ENCODE assay signal across 1 cellular context in the genomic region with DNA sequence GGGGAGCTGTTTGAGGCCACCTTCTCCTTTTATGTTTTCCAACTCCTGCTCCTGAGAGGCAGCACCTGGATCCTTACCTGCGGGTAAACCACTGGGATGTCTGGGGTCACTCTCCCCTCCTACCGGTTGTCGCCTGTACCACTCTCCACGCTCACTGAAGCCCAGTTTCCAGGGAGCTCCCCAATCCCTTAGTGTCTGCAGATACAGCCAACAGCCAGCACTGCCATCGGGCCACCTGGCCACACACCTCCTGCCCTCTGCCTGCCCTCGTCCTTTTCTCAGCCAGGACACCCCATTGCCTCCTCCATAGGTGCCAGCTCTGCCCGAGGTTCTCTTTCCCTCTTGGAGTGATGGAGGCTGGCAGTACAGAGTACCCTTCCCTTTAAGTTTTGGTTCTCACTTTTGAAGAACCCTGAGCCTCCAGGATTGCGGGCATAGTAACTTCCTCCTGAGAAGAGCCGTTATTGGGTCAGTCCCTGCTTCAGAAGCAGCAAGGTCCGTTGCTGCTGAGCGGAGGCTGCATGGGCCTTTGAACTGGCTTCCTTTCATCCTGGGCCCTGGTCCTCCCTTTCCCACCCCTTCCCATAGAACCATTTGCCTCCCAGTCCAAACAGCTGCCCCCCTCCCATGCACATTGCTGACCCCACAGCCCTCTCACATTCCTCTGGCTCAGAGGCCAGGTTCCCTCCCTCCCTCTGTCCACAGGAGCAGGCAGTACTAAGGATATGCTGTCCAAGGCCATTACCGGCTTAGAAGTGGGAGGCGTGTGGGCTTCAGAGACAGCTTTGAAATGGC.
A peak's percentile ranks its signal among the peaks of the same experiment; 100 is the strongest.
TF ChIP-seq lines count a peak whose summit lies in the region.

No MANE protein-coding gene starts in this region.

TF ChIP-seq in HepG2, 621 proteins besides CTCF, POLR2A, EP300 and RAD21 (continued from another document and continues in another):
- TF ChIP-seq, protein P1, sequence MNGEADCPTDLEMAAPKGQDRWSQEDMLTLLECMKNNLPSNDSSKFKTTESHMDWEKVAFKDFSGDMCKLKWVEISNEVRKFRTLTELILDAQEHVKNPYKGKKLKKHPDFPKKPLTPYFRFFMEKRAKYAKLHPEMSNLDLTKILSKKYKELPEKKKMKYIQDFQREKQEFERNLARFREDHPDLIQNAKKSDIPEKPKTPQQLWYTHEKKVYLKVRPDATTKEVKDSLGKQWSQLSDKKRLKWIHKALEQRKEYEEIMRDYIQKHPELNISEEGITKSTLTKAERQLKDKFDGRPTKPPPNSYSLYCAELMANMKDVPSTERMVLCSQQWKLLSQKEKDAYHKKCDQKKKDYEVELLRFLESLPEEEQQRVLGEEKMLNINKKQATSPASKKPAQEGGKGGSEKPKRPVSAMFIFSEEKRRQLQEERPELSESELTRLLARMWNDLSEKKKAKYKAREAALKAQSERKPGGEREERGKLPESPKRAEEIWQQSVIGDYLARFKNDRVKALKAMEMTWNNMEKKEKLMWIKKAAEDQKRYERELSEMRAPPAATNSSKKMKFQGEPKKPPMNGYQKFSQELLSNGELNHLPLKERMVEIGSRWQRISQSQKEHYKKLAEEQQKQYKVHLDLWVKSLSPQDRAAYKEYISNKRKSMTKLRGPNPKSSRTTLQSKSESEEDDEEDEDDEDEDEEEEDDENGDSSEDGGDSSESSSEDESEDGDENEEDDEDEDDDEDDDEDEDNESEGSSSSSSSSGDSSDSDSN (CRISPR knock-in tag; IDR thresholded peaks at IDR 0.05), result 0 out of 2 replicates have a peak, but pooled peaks have one; percentile 33
- TF ChIP-seq, protein P2, sequence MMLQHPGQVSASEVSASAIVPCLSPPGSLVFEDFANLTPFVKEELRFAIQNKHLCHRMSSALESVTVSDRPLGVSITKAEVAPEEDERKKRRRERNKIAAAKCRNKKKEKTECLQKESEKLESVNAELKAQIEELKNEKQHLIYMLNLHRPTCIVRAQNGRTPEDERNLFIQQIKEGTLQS (CRISPR knock-in tag; IDR thresholded peaks at IDR 0.05), result no peak
- TF ChIP-seq SAP130 (CRISPR knock-in tag; IDR thresholded peaks at IDR 0.05; ENCODE audit: low read depth) (0 out of 2 replicates have a peak, but pooled peaks have one; percentile 34), ZNF790 (CRISPR knock-in tag; IDR thresholded peaks at IDR 0.05; ENCODE audit: borderline replicate concordance) (no peak), ZSCAN20 (CRISPR knock-in tag; IDR thresholded peaks at IDR 0.05; ENCODE audit: borderline replicate concordance) (no peak), SUZ12 (IDR thresholded peaks at IDR 0.05; ENCODE audit: low read depth, low read length) (no peak), SALL1 (CRISPR knock-in tag; IDR thresholded peaks at IDR 0.05) (peak; percentile 47; the same call in 1 of the 2 replicates), SMAD3 (CRISPR knock-in tag; IDR thresholded peaks at IDR 0.05) (no peak), SP4 (CRISPR knock-in tag; IDR thresholded peaks at IDR 0.05) (no peak), HNF4A (CRISPR knock-in tag; IDR thresholded peaks at IDR 0.05) (peak; percentile 43; the same call in 1 of the 2 replicates), RORA (CRISPR knock-in tag; IDR thresholded peaks at IDR 0.05) (no peak), ZNF746 (CRISPR knock-in tag; IDR thresholded peaks at IDR 0.05) (0 out of 2 replicates have a peak, but pooled peaks have one; percentile 38), ZBTB42 (CRISPR knock-in tag; IDR thresholded peaks at IDR 0.05) (no peak), LCORL (IDR thresholded peaks at IDR 0.05) (no peak), LCORL (CRISPR knock-in tag; IDR thresholded peaks at IDR 0.05) (peak; percentile 37; the same call in 1 of the 2 replicates), SIN3B (IDR thresholded peaks at IDR 0.05; ENCODE audit: low read length) (no peak), CREB1 (IDR thresholded peaks at IDR 0.05) (no peak), CREB1 (CRISPR knock-in tag; IDR thresholded peaks at IDR 0.05) (no peak), NR2F6 (IDR thresholded peaks at IDR 0.05) (no peak), NR2F6 (CRISPR knock-in tag; IDR thresholded peaks at IDR 0.05) (peak; percentile 79), GATAD2A (CRISPR knock-in tag; IDR thresholded peaks at IDR 0.05) (0 out of 2 replicates have a peak, but pooled peaks have one; percentile 10), NFE2 (CRISPR knock-in tag; IDR thresholded peaks at IDR 0.05) (no peak), KDM3A (CRISPR knock-in tag; IDR thresholded peaks at IDR 0.05; ENCODE audit: low read depth) (no peak), KAT7 (CRISPR knock-in tag; IDR thresholded peaks at IDR 0.05; ENCODE audit: borderline replicate concordance) (no peak), BORCS8-MEF2B (CRISPR knock-in tag; IDR thresholded peaks at IDR 0.05) (0 out of 2 replicates have a peak, but pooled peaks have one; percentile 26), NCOA2 (CRISPR knock-in tag; IDR thresholded peaks at IDR 0.05) (peak; percentile 33; the same call in 1 of the 2 replicates), ZNF382 (CRISPR knock-in tag; IDR thresholded peaks at IDR 0.05; ENCODE audit: borderline replicate concordance) (no peak), SP5 (CRISPR knock-in tag; IDR thresholded peaks at IDR 0.05; ENCODE audit: borderline replicate concordance, low read depth) (peak; percentile 54; the same call in 1 of the 2 replicates), FOXA1 (IDR thresholded peaks at IDR 0.05) (no peak), FOXA1 (CRISPR knock-in tag; IDR thresholded peaks at IDR 0.05) (0 out of 2 replicates have a peak, but pooled peaks have one; percentile 4), ZNF879 (CRISPR knock-in tag; IDR thresholded peaks at IDR 0.05) (no peak), HNRNPK (IDR thresholded peaks at IDR 0.05; ENCODE audit: low read depth, low read length, poor library complexity, severe bottlenecking) (no peak), TCF7 (IDR thresholded peaks at IDR 0.05; ENCODE audit: low read depth) (0 out of 2 replicates have a peak, but pooled peaks have one; percentile 42), ZNF10 (CRISPR knock-in tag; IDR thresholded peaks at IDR 0.05; ENCODE audit: borderline replicate concordance, low read depth) (no peak), ZMYM4 (CRISPR knock-in tag; IDR thresholded peaks at IDR 0.05) (no peak)
- TF ChIP-seq, protein P3, sequence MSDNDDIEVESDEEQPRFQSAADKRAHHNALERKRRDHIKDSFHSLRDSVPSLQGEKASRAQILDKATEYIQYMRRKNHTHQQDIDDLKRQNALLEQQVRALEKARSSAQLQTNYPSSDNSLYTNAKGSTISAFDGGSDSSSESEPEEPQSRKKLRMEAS (IDR thresholded peaks at IDR 0.05), result no peak
- TF ChIP-seq, protein P4, sequence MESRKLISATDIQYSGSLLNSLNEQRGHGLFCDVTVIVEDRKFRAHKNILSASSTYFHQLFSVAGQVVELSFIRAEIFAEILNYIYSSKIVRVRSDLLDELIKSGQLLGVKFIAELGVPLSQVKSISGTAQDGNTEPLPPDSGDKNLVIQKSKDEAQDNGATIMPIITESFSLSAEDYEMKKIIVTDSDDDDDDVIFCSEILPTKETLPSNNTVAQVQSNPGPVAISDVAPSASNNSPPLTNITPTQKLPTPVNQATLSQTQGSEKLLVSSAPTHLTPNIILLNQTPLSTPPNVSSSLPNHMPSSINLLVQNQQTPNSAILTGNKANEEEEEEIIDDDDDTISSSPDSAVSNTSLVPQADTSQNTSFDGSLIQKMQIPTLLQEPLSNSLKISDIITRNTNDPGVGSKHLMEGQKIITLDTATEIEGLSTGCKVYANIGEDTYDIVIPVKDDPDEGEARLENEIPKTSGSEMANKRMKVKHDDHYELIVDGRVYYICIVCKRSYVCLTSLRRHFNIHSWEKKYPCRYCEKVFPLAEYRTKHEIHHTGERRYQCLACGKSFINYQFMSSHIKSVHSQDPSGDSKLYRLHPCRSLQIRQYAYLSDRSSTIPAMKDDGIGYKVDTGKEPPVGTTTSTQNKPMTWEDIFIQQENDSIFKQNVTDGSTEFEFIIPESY (CRISPR knock-in tag; IDR thresholded peaks at IDR 0.05), result no peak
- TF ChIP-seq, protein P5, sequence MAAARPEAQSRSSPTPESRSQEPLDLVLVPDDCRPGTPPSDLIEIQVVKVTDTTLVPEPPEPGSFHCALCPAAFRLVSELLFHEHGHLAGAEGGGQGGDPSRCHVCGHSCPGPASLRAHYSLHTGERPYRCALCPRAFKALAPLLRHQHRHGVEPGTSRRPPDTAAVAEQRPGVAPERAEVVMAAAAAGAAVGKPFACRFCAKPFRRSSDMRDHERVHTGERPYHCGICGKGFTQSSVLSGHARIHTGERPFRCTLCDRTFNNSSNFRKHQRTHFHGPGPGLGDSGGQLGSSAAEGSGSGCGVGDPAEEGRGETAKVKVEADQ (CRISPR knock-in tag; IDR thresholded peaks at IDR 0.05; ENCODE audit: borderline replicate concordance), result no peak
- TF ChIP-seq, protein P6, sequence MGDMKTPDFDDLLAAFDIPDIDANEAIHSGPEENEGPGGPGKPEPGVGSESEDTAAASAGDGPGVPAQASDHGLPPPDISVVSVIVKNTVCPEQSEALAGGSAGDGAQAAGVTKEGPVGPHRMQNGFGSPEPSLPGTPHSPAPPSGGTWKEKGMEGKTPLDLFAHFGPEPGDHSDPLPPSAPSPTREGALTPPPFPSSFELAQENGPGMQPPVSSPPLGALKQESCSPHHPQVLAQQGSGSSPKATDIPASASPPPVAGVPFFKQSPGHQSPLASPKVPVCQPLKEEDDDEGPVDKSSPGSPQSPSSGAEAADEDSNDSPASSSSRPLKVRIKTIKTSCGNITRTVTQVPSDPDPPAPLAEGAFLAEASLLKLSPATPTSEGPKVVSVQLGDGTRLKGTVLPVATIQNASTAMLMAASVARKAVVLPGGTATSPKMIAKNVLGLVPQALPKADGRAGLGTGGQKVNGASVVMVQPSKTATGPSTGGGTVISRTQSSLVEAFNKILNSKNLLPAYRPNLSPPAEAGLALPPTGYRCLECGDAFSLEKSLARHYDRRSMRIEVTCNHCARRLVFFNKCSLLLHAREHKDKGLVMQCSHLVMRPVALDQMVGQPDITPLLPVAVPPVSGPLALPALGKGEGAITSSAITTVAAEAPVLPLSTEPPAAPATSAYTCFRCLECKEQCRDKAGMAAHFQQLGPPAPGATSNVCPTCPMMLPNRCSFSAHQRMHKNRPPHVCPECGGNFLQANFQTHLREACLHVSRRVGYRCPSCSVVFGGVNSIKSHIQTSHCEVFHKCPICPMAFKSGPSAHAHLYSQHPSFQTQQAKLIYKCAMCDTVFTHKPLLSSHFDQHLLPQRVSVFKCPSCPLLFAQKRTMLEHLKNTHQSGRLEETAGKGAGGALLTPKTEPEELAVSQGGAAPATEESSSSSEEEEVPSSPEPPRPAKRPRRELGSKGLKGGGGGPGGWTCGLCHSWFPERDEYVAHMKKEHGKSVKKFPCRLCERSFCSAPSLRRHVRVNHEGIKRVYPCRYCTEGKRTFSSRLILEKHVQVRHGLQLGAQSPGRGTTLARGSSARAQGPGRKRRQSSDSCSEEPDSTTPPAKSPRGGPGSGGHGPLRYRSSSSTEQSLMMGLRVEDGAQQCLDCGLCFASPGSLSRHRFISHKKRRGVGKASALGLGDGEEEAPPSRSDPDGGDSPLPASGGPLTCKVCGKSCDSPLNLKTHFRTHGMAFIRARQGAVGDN (CRISPR knock-in tag; IDR thresholded peaks at IDR 0.05), result 0 out of 2 replicates have a peak, but pooled peaks have one; percentile 16
- TF ChIP-seq, protein P7, sequence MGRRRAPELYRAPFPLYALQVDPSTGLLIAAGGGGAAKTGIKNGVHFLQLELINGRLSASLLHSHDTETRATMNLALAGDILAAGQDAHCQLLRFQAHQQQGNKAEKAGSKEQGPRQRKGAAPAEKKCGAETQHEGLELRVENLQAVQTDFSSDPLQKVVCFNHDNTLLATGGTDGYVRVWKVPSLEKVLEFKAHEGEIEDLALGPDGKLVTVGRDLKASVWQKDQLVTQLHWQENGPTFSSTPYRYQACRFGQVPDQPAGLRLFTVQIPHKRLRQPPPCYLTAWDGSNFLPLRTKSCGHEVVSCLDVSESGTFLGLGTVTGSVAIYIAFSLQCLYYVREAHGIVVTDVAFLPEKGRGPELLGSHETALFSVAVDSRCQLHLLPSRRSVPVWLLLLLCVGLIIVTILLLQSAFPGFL (CRISPR knock-in tag; IDR thresholded peaks at IDR 0.05), result no peak
- TF ChIP-seq, protein P8, sequence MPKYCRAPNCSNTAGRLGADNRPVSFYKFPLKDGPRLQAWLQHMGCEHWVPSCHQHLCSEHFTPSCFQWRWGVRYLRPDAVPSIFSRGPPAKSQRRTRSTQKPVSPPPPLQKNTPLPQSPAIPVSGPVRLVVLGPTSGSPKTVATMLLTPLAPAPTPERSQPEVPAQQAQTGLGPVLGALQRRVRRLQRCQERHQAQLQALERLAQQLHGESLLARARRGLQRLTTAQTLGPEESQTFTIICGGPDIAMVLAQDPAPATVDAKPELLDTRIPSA (CRISPR knock-in tag; IDR thresholded peaks at IDR 0.05; ENCODE audit: borderline replicate concordance), result no peak
- TF ChIP-seq, protein P9, sequence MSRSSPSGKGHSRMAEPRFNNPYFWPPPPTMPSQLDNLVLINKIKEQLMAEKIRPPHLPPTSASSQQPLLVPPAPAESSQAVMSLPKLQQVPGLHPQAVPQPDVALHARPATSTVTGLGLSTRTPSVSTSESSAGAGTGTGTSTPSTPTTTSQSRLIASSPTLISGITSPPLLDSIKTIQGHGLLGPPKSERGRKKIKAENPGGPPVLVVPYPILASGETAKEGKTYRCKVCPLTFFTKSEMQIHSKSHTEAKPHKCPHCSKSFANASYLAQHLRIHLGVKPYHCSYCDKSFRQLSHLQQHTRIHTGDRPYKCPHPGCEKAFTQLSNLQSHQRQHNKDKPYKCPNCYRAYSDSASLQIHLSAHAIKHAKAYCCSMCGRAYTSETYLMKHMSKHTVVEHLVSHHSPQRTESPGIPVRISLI (CRISPR knock-in tag; IDR thresholded peaks at IDR 0.05; ENCODE audit: borderline replicate concordance), result no peak
- TF ChIP-seq, protein P10, sequence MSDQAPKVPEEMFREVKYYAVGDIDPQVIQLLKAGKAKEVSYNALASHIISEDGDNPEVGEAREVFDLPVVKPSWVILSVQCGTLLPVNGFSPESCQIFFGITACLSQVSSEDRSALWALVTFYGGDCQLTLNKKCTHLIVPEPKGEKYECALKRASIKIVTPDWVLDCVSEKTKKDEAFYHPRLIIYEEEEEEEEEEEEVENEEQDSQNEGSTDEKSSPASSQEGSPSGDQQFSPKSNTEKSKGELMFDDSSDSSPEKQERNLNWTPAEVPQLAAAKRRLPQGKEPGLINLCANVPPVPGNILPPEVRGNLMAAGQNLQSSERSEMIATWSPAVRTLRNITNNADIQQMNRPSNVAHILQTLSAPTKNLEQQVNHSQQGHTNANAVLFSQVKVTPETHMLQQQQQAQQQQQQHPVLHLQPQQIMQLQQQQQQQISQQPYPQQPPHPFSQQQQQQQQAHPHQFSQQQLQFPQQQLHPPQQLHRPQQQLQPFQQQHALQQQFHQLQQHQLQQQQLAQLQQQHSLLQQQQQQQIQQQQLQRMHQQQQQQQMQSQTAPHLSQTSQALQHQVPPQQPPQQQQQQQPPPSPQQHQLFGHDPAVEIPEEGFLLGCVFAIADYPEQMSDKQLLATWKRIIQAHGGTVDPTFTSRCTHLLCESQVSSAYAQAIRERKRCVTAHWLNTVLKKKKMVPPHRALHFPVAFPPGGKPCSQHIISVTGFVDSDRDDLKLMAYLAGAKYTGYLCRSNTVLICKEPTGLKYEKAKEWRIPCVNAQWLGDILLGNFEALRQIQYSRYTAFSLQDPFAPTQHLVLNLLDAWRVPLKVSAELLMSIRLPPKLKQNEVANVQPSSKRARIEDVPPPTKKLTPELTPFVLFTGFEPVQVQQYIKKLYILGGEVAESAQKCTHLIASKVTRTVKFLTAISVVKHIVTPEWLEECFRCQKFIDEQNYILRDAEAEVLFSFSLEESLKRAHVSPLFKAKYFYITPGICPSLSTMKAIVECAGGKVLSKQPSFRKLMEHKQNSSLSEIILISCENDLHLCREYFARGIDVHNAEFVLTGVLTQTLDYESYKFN (CRISPR knock-in tag; conservative IDR thresholded peaks at IDR 0.05), result peak; percentile 37; the same call in 1 of the 2 replicates
- TF ChIP-seq, protein P11, sequence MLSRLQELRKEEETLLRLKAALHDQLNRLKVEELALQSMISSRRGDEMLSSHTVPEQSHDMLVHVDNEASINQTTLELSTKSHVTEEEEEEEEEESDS (CRISPR knock-in tag; IDR thresholded peaks at IDR 0.05; ENCODE audit: borderline replicate concordance), result no peak
